Comparison of ENCODE assay signal across 8 cellular contexts in genomic region chr10:33005322-33006282, GRCh38. TPM values are rescaled to one million over a fixed set of nuclear protein-coding genes. Genes with fewer than 3 reads are reported as not detected.
A peak's percentile ranks its signal among the peaks of the same experiment; 100 is the strongest.
DNase-seq lines count a peak whose midpoint lies in the region; ATAC-seq and TF ChIP-seq lines count a peak whose summit lies in the region.

No MANE protein-coding gene starts in this region.

- H3K36me3 ChIP-seq in endocrine pancreas (ENCODE audit: control insufficient read depth, insufficient read depth, low read length) = no peaks in the 10 kb centered on the region

- H3K4me1 ChIP-seq in H9 (ENCODE audit: insufficient read depth, low read length) = peaks cover 9% of the 10 kb centered on the region
- H3K4me1 ChIP-seq in endocrine pancreas (ENCODE audit: control insufficient read depth, insufficient read depth, low read length) = peaks cover 5% of the 10 kb centered on the region

- H3K9ac ChIP-seq in H9 (ENCODE audit: extremely low read depth, insufficient read length, low read length) = peak overlapping the region; percentile 67
- H3K9ac ChIP-seq in endocrine pancreas (ENCODE audit: control insufficient read depth, insufficient read depth, low read length) = peak overlapping the region; percentile 66

- WGBS in H9 (ENCODE audit: extremely low coverage, insufficient read length, low lambda C conversion rate) = no CpG with 5 or more reads among the region's 34 CpGs

- H2BK20ac ChIP-seq in H9 (ENCODE audit: low read depth, low read length, poor library complexity, severe bottlenecking) = no peak overlapping the region

- peak overlapping the region; percentile 99 for H2BK120ac ChIP-seq in H9 (ENCODE audit: low read depth, low read length, poor library complexity, severe bottlenecking)

- no peak overlapping the region for H4K91ac ChIP-seq in H9 (ENCODE audit: insufficient read length, low read depth, low read length)

- H2AFZ ChIP-seq in H9 (ENCODE audit: low read length) = peak overlapping the region; percentile 95

- H3K9me3 Mint-ChIP-seq in H9 = no peaks in the 10 kb centered on the region; a peak in 1 of 5 replicates
- no peaks in the 10 kb centered on the region for H3K9me3 Mint-ChIP-seq in memory B cell

- H3K79me2 ChIP-seq in H9 (ENCODE audit: insufficient read depth, low read length) = no peaks in the 10 kb centered on the region

- peak overlapping the region; percentile 98 for H3K14ac ChIP-seq in H9 (ENCODE audit: insufficient read depth, low read length)

- H3K36me3 Mint-ChIP-seq in H9 (ENCODE audit: insufficient read depth in 1 of 3, low read depth in 3 of 3) = no peaks in the 10 kb centered on the region
- H3K36me3 Mint-ChIP-seq in memory B cell = peaks cover 7% of the 10 kb centered on the region

- no peak overlapping the region; the same call in 1 of the 2 replicates for H3K4ac ChIP-seq in H9 (ENCODE audit: low read depth, low read length)

- no peak overlapping the region for H4K8ac ChIP-seq in H9 (replicated peaks; ENCODE audit: insufficient read length, low read depth, low read length)

- no peak overlapping the region for H4K5ac ChIP-seq in H9 (ENCODE audit: insufficient read length, low read depth, low read length)

- H3K4me2 ChIP-seq in H9 (ENCODE audit: insufficient read depth, insufficient read length, low read length) = peak overlapping the region; percentile 77

- ATAC-seq in memory B cell (ENCODE audit: low read depth) = peak; percentile 84

- H2AK5ac ChIP-seq in H9 (ENCODE audit: insufficient read length, low read length) = no peak overlapping the region

- H3K27ac Mint-ChIP-seq in H9 = peak overlapping the region; percentile 68 to 97 (median 74); a peak in 6 of 7 replicates
- H3K27ac Mint-ChIP-seq in memory B cell = peak overlapping the region; percentile 78

- H3K27me3 Mint-ChIP-seq in H9 (ENCODE audit: low read depth) (no peaks in the 10 kb centered on the region), memory B cell (no peaks in the 10 kb centered on the region)

- H3K27ac ChIP-seq in H9 (ENCODE audit: insufficient read length, low read depth, low read length) = peak overlapping the region; percentile 27

- no peak for TF ChIP-seq CTCF in H9 (conservative IDR thresholded peaks at IDR 0.05)

- H3K23ac ChIP-seq in H9 (ENCODE audit: insufficient read length, low read depth, low read length) = no peak overlapping the region

- H3K18ac ChIP-seq in H9 (ENCODE audit: insufficient read length, low read depth, low read length) = peak overlapping the region; percentile 93

- DNase-seq in EH (ENCODE audit: low read depth) (peak; percentile 98), H9 (peak; percentile 85), NCI-H146 (lab: John Stamatoyannopoulos, UW) (peak; percentile 52), memory B cell (ENCODE audit: low spot score in 2 of 2) (peak in 1 of 2 donors; percentile 16), OCI-M2 (lab: John Stamatoyannopoulos, UW; ENCODE audit: unreplicated experiment) (no peak)
- DNase-seq in activated CD4-positive, alpha-beta T cell treated with anti-CD3 and anti-CD28 coated beads for 4 hours = peak; percentile 44 to 54
- peak; percentile 40 for DNase-seq in stimulated activated naive CD4-positive, alpha-beta T cell treated with Interleukin-2 at 50 U/mL for 16 hours (lab: John Stamatoyannopoulos, UW)

- peaks cover 5% of the 10 kb centered on the region for H3K23me2 ChIP-seq in H9 (ENCODE audit: insufficient read length, low read depth, low read length, poor library complexity, severe bottlenecking)

- no peak overlapping the region for H2BK5ac ChIP-seq in H9 (ENCODE audit: insufficient read length, low read length)

- H3K4me1 Mint-ChIP-seq in H9 (peaks cover 28 to 29% of the 10 kb centered on the region in 2 experiments), memory B cell (peaks cover 37% of the 10 kb centered on the region)

- H3K56ac ChIP-seq in H9 (ENCODE audit: insufficient read length, low read depth, low read length) = no peak overlapping the region

- no peak overlapping the region for H3T11ph ChIP-seq in H9 (ENCODE audit: low read length)

- H2BK12ac ChIP-seq in H9 (ENCODE audit: insufficient read length, low read depth, low read length) = peak overlapping the region; percentile 55

- H3K9me3 ChIP-seq in H9 (ENCODE audit: control insufficient read depth, low read depth, low read length) (no peaks in the 10 kb centered on the region), endocrine pancreas (ENCODE audit: control insufficient read depth, low read length) (no peaks in the 10 kb centered on the region)

- H4K20me1 ChIP-seq in H9 (ENCODE audit: control insufficient read depth, insufficient read depth, insufficient read length) = no peaks in the 10 kb centered on the region

- 0 out of 2 replicates have a peak overlapping the region, but pooled peaks have one; percentile 43 for H2BK15ac ChIP-seq in H9 (ENCODE audit: low read depth, low read length)

- H3K79me1 ChIP-seq in H9 (ENCODE audit: insufficient read depth, low read depth, low read length, poor library complexity, severe bottlenecking) = no peaks in the 10 kb centered on the region

- H3K4me3 Mint-ChIP-seq in H9 (peak overlapping the region; percentile 56 to 59), memory B cell (peak overlapping the region; percentile 88)

- H3K27me3 ChIP-seq in H9 (ENCODE audit: insufficient read depth, low read length) (no peaks in the 10 kb centered on the region), endocrine pancreas (ENCODE audit: control insufficient read depth, insufficient read depth, low read length) (no peaks in the 10 kb centered on the region)

- peak overlapping the region; percentile 62 for H3K4me3 ChIP-seq in endocrine pancreas (ENCODE audit: control insufficient read depth, insufficient read depth, low read length)

RNA-seq across cellular contexts. Expression of gene ITGB1, which starts 47.6 kb away (rescaled TPM):
- total RNA-seq in H9 (2021) = 223 and 253 TPM in 2 replicates
